ENCODE assay signal across 24 cellular contexts in genomic region chr20:11717562-11717961, GRCh38.
"Had no signal": no experiment of that assay in that cellular context is flagged by ENCODE, and none has a peak within 500 bp of the region (broad histone marks: within the 10 kb centered on the region; RNA-seq: fewer than 3 reads in every experiment).

No MANE protein-coding gene starts in this region.

- FAIRE-seq: colon, keratinocyte, pancreas, small intestine had no signal

- DNase-seq: effector CD8-positive, alpha-beta T cell; endodermal cell; foreskin fibroblast; gastrocnemius medialis; natural killer cell; pancreas; right lobe of liver; small intestine; stimulated activated CD4-positive, alpha-beta T cell treated with anti-CD3 and anti-CD28 coated beads, Interleukin-12 subunit alpha, Interleukin-12 subunit beta, amount 100 ng/mL, for 4 hours; stimulated activated CD4-positive, alpha-beta T cell treated with anti-CD3 and anti-CD28 coated beads, Interleukin-1b, Interleukin-23, amount 100 ng/mL, for 48 hours; stimulated activated CD4-positive, alpha-beta T cell treated with anti-CD3 and anti-CD28 coated beads, Interleukin-4, amount 100 ng/mL, for 1 hour; stimulated activated CD8-positive, alpha-beta memory T cell treated with anti-CD3 and anti-CD28 coated beads, Interleukin-4, amount 100 ng/mL, for 48 hours; stimulated activated naive CD4-positive, alpha-beta T cell; stimulated activated naive CD8-positive, alpha-beta T cell treated with anti-CD3 and anti-CD28 coated beads, Interleukin-15, amount 100 ng/mL, for 72 hours had no signal

- ATAC-seq: esophagus mucosa; gastrocnemius medialis; natural killer cell; pancreas; stimulated activated naive CD8-positive, alpha-beta T cell treated with anti-CD3 and anti-CD28 coated beads, Interleukin-15, amount 100 ng/mL, for 72 hours had no signal

- H3K9me3 ChIP-seq: gastrocnemius medialis, neutrophil, pancreas, right lobe of liver, suprapubic skin had no signal

- H3K4me1 Mint-ChIP-seq: memory B cell, natural killer cell had no signal

- H3K4me1 ChIP-seq: gastrocnemius medialis, pancreas, right lobe of liver, suprapubic skin had no signal

- H3K4me3 Mint-ChIP-seq: endodermal cell; memory B cell; natural killer cell; neural crest cell; stimulated activated naive CD8-positive, alpha-beta T cell treated with anti-CD3 and anti-CD28 coated beads, Interleukin-15, amount 100 ng/mL, for 72 hours; type B pancreatic cell had no signal

- H3K27me3 Mint-ChIP-seq: memory B cell; stimulated activated naive CD8-positive, alpha-beta T cell treated with anti-CD3 and anti-CD28 coated beads, Interleukin-15, amount 100 ng/mL, for 72 hours; type B pancreatic cell had no signal

- H3K27ac Mint-ChIP-seq: endodermal cell; memory B cell; natural killer cell; stimulated activated naive CD8-positive, alpha-beta T cell treated with anti-CD3 and anti-CD28 coated beads, Interleukin-15, amount 100 ng/mL, for 72 hours; type B pancreatic cell had no signal

- H3K4me3 ChIP-seq: gastrocnemius medialis, lung, pancreas, right lobe of liver, suprapubic skin had no signal

- H3K36me3 ChIP-seq: gastrocnemius medialis, neutrophil, pancreas, right lobe of liver, suprapubic skin had no signal

- H3K27me3 ChIP-seq: gastrocnemius medialis, neutrophil, pancreas, right lobe of liver, suprapubic skin had no signal

- H3K27ac ChIP-seq: epithelial cell of prostate, gastrocnemius medialis, neutrophil, pancreas, right lobe of liver, suprapubic skin had no signal

- H3K36me3 Mint-ChIP-seq: memory B cell, natural killer cell, type B pancreatic cell had no signal
